ENCODE assay signal across 1 cellular context in genomic region chr2:112276954-112277353, GRCh38.
TF ChIP-seq lines count a peak whose summit lies in the region.

No MANE protein-coding gene starts in this region.

TF ChIP-seq in SK-N-SH, 30 proteins besides CTCF, POLR2A, EP300 and RAD21 (continued from another document):
- TF ChIP-seq REST (IDR thresholded peaks at IDR 0.05; ENCODE audit: low read depth, low read length) (no peak), MXI1 (IDR thresholded peaks at IDR 0.05; ENCODE audit: low read depth, low read length) (no peak), ZBTB33 (IDR thresholded peaks at IDR 0.05; ENCODE audit: borderline replicate concordance, low read depth) (no peak), CHD2 (IDR thresholded peaks at IDR 0.05; ENCODE audit: low read length, partially characterized antibody) (no peak), EZH2phosphoT487 (IDR thresholded peaks at IDR 0.05; ENCODE audit: borderline replicate concordance, low read depth) (no peak), POLR2AphosphoS5 (IDR thresholded peaks at IDR 0.05; ENCODE audit: low read depth, low read length) (no peak), USF2 (IDR thresholded peaks at IDR 0.05; ENCODE audit: borderline replicate concordance, low read depth, low read length) (no peak), MEF2A (IDR thresholded peaks at IDR 0.05; ENCODE audit: borderline replicate concordance, low read depth) (no peak)
